16 cellular contexts compared by ENCODE assay signal in genomic region chr16:71748226-71748625, GRCh38. TPM values are rescaled to one million over a fixed set of nuclear protein-coding genes. Genes with fewer than 3 reads are reported as not detected.
DNase-seq lines count a peak whose midpoint lies in the region; ATAC-seq and TF ChIP-seq lines count a peak whose summit lies in the region.
"Had no signal": no experiment of that assay in that cellular context is flagged by ENCODE, and none has a peak within 500 bp of the region (broad histone marks: within the 10 kb centered on the region; RNA-seq: fewer than 3 reads in every experiment).

No MANE protein-coding gene starts in this region.

- POLR2A ChIA-PET in PC-9 (lab: Charles Lee; ENCODE audit: unreplicated experiment): no interaction called here

- peaks cover 3% of the 10 kb centered on the region for H4K20me1 ChIP-seq in PC-9 (ENCODE audit: insufficient read depth)

- TF ChIP-seq POLR2A in gastrocnemius medialis (IDR thresholded peaks at IDR 0.05): no peak

- no peak overlapping the region for H3K4me2 ChIP-seq in PC-9
- H3K4me2 ChIP-seq: BLaER1 had no signal

- H3K27me3 Mint-ChIP-seq in CD4-positive, CD25-positive, alpha-beta regulatory T cell: no peaks in the 10 kb centered on the region
- H3K27me3 Mint-ChIP-seq in central memory CD8-positive, alpha-beta T cell: no peaks in the 10 kb centered on the region

- no peaks in the 10 kb centered on the region for H3K4me1 ChIP-seq in CD4-positive, CD25-positive, alpha-beta regulatory T cell (ENCODE audit: control insufficient read depth, insufficient read depth, low read length, poor library complexity, severe bottlenecking)
- H3K4me1 ChIP-seq in PC-9 (replicated peaks; ENCODE audit: insufficient read depth) (no peaks in the 10 kb centered on the region), gastrocnemius medialis (peaks cover 0 to 11% of the 10 kb centered on the region in 2 donors)
- H3K4me1 ChIP-seq: BLaER1 had no signal

- TF ChIP-seq CTCF in PC-9 (conservative IDR thresholded peaks at IDR 0.05): no peak
- TF ChIP-seq CTCF in gastrocnemius medialis (IDR thresholded peaks at IDR 0.05 in 4 of 5, conservative IDR thresholded peaks at IDR 0.05 in 1 of 5): no peak

- peaks cover 30% of the 10 kb centered on the region for H3F3A ChIP-seq in PC-9 (ENCODE audit: insufficient read depth, low read depth)

- H3K9me3 ChIP-seq in CD4-positive, CD25-positive, alpha-beta regulatory T cell (ENCODE audit: control insufficient read depth in 2 of 2, low read length in 2 of 2): no peaks in the 10 kb centered on the region
- H3K9me3 ChIP-seq in PC-9 (ENCODE audit: insufficient read depth, low read depth) (no peaks in the 10 kb centered on the region), gastrocnemius medialis (no peaks in the 10 kb centered on the region)
- H3K9me3 ChIP-seq: BLaER1 had no signal

- H3K27me3 ChIP-seq in CD4-positive, CD25-positive, alpha-beta regulatory T cell (ENCODE audit: control insufficient read depth, insufficient read depth, low read length): no peaks in the 10 kb centered on the region
- no peaks in the 10 kb centered on the region for H3K27me3 ChIP-seq in PC-9 (ENCODE audit: insufficient read depth, low read depth)
- no peaks in the 10 kb centered on the region for H3K27me3 ChIP-seq in gastrocnemius medialis
- H3K27me3 ChIP-seq: BLaER1 had no signal

- no peaks in the 10 kb centered on the region for H3K79me2 ChIP-seq in PC-9 (ENCODE audit: low read depth)

- H3K27ac Mint-ChIP-seq in CD4-positive, CD25-positive, alpha-beta regulatory T cell: peak overlapping the region in 2 of 3 donors; percentile 28 to 54
- H3K27ac Mint-ChIP-seq in central memory CD8-positive, alpha-beta T cell (ENCODE audit: low read depth): peak overlapping the region; percentile 20
- H3K27ac Mint-ChIP-seq: CD8-positive, alpha-beta T cell had no signal

- intact Hi-C loops in PC-9 (cut with micrococcal nuclease; ENCODE audit: unreplicated experiment): loop anchor here (5.0 kb wide), 1 partner anchor 214 kb away; no protein-coding TSS in a partner anchor
- intact Hi-C loops in gastrocnemius medialis (cut with DNase I; ENCODE audit: low total_unique reads): no loop called here

- ATAC-seq in CD4-positive, CD25-positive, alpha-beta regulatory T cell (ENCODE audit: low read depth in 2 of 2): no peak
- ATAC-seq in central memory CD8-positive, alpha-beta T cell (replicated peaks; ENCODE audit: extremely low read depth, poor library complexity, severe bottlenecking): no peak
- peak; percentile 87 to 89 for ATAC-seq in gastrocnemius medialis
- ATAC-seq: CD8-positive, alpha-beta T cell; K562 had no signal

- DNase-seq in CD4-positive, CD25-positive, alpha-beta regulatory T cell: no peak
- no peak for DNase-seq in PC-9
- no peak for DNase-seq in central memory CD8-positive, alpha-beta T cell (ENCODE audit: low spot score in 2 of 2)
- DNase-seq in gastrocnemius medialis: no peak
- no peak for DNase-seq in superior temporal gyrus (ENCODE audit: extremely low spot score)
- no peak for DNase-seq in D341Med (ENCODE audit: low spot score)
- DNase-seq in T-helper 9 cell: no peak
- DNase-seq: CD8-positive, alpha-beta T cell; NCI-H1694 treated with DMSO at 0.1 percent for 48 hours; NCI-H2107; NCI-H510A; NCI-H82; OCI-M1; SHP77 had no signal

- no peaks in the 10 kb centered on the region for H3K9me2 ChIP-seq in PC-9 (ENCODE audit: insufficient read depth)

- H3K36me3 ChIP-seq in CD4-positive, CD25-positive, alpha-beta regulatory T cell (ENCODE audit: control insufficient read depth, insufficient read depth, low read length): peaks cover 74% of the 10 kb centered on the region
- H3K36me3 ChIP-seq in PC-9 (ENCODE audit: low read depth) (peaks cover 31% of the 10 kb centered on the region), gastrocnemius medialis (peaks cover 0 to 70% of the 10 kb centered on the region in 2 donors)

- H3K4me1 Mint-ChIP-seq in CD4-positive, CD25-positive, alpha-beta regulatory T cell: peaks cover 3 to 16% (median 5%) of the 10 kb centered on the region in 4 donors
- peaks cover 2% of the 10 kb centered on the region for H3K4me1 Mint-ChIP-seq in central memory CD8-positive, alpha-beta T cell

- H2AFZ ChIP-seq in PC-9: no peak overlapping the region

- no peak overlapping the region for H3K27ac ChIP-seq in CD4-positive, CD25-positive, alpha-beta regulatory T cell (ENCODE audit: insufficient read depth, low read length, poor library complexity, severe bottlenecking)
- 0 out of 2 replicates have a peak overlapping the region, but pooled peaks have one; percentile 23 for H3K27ac ChIP-seq in PC-9
- peak overlapping the region; percentile 64 to 80 (median 76) for H3K27ac ChIP-seq in gastrocnemius medialis
- H3K27ac ChIP-seq: BLaER1 had no signal

- CTCF ChIA-PET in PC-9 (lab: Charles Lee): no interaction called here

- BruUV-seq in PC-9 (replicated peaks; lab: Mats Ljungman, UMichigan): no TSS peak

- in situ Hi-C loops in gastrocnemius medialis (cut with MboI; ENCODE audit: low sequenced_read_pairs in 4 of 4): no loop called here

- H3K9me3 Mint-ChIP-seq in CD4-positive, CD25-positive, alpha-beta regulatory T cell: no peaks in the 10 kb centered on the region
- no peaks in the 10 kb centered on the region for H3K9me3 Mint-ChIP-seq in central memory CD8-positive, alpha-beta T cell
- H3K9me3 Mint-ChIP-seq: CD8-positive, alpha-beta T cell had no signal

- H3K4me3 ChIP-seq in CD4-positive, CD25-positive, alpha-beta regulatory T cell (ENCODE audit: low read depth, low read length): no peak overlapping the region
- H3K4me3 ChIP-seq in PC-9: no peak overlapping the region
- no peak overlapping the region for H3K4me3 ChIP-seq in gastrocnemius medialis
- H3K4me3 ChIP-seq: BLaER1, K562 had no signal

- no peak overlapping the region for H3K4me3 Mint-ChIP-seq in CD4-positive, CD25-positive, alpha-beta regulatory T cell
- H3K4me3 Mint-ChIP-seq in central memory CD8-positive, alpha-beta T cell: no peak overlapping the region
- H3K4me3 Mint-ChIP-seq: CD8-positive, alpha-beta T cell had no signal

- peaks cover 46% of the 10 kb centered on the region for H3K36me3 Mint-ChIP-seq in CD4-positive, CD25-positive, alpha-beta regulatory T cell
- peaks cover 66% of the 10 kb centered on the region for H3K36me3 Mint-ChIP-seq in central memory CD8-positive, alpha-beta T cell (ENCODE audit: insufficient read depth)

RNA-seq across cellular contexts. Expression of gene PHLPP2, which starts 23.7 kb away (rescaled TPM):
- total RNA-seq in CD4-positive, CD25-positive, alpha-beta regulatory T cell: 10.1 TPM
- 1 to 10 TPM; 1.7 to 2.6 (median 2.3) TPM for polyA plus RNA-seq in CD4-positive, CD25-positive, alpha-beta regulatory T cell
- 5.1 and 5.5 TPM in 2 replicates for total RNA-seq in PC-9 (2021)
- 1 to 10 TPM; 4.5 to 9.1 (median 5.0) TPM for total RNA-seq in gastrocnemius medialis

Comparison
In these comparisons a context has a peak if more than half of its experiments do, and no peak if none do; other contexts are left out.
1. ATAC-seq: peak in gastrocnemius medialis (2 of 2); none in CD4-positive, CD25-positive, alpha-beta regulatory T cell (0 of 2) and central memory CD8-positive, alpha-beta T cell (single experiment).